7 cellular contexts compared by ENCODE assay signal in genomic region chr16:89815639-89816348, GRCh38. TPM values are rescaled to one million over a fixed set of nuclear protein-coding genes. Genes with fewer than 3 reads are reported as not detected.
DNase-seq lines count a peak whose midpoint lies in the region; ATAC-seq, FAIRE-seq and TF ChIP-seq lines count a peak whose summit lies in the region.

No MANE protein-coding gene starts in this region.

- ATAC-seq in GM21717 (IDR thresholded peaks at IDR 0.05; ENCODE audit: unreplicated experiment) (peak; percentile 29), lower lobe of right lung (peak in 1 of 2 donors; percentile 2)

- H3K9me3 ChIP-seq in lower lobe of right lung (no peaks in the 10 kb centered on the region), kidney (ENCODE audit: control insufficient read depth in 1 of 2, low read length in 2 of 2) (no peaks in the 10 kb centered on the region)

- no peak for FAIRE-seq in kidney (lab: Jason Lieb, UNC)

- in situ Hi-C loops in astrocyte of the cerebellum (cut with HindIII; ENCODE audit: low sequenced_read_pairs), result no loop called here

- H3K36me3 ChIP-seq in lower lobe of right lung (no peaks in the 10 kb centered on the region), kidney (ENCODE audit: control insufficient read depth in 1 of 2, insufficient read depth in 2 of 2, low read length in 2 of 2) (no peaks in the 10 kb centered on the region)

- peak overlapping the region; percentile 66 for H3K4me3 ChIP-seq in GM12864 (ENCODE audit: low read depth, low read length)
- H3K4me3 ChIP-seq in LNCaP clone FGC (ENCODE audit: low read depth, low read length), result peak overlapping the region; percentile 72
- peak overlapping the region; percentile 62 for H3K4me3 ChIP-seq in astrocyte of the cerebellum (ENCODE audit: low read depth, low read length)
- peak overlapping the region; percentile 73 for H3K4me3 ChIP-seq in lower lobe of right lung
- peak overlapping the region in 1 of 2 donors; percentile 8 for H3K4me3 ChIP-seq in kidney (ENCODE audit: low read length in 2 of 2)

- TF ChIP-seq CTCF in GM12864 (IDR thresholded peaks at IDR 0.05; ENCODE audit: low read depth, low read length, missing control alignments), result no peak
- TF ChIP-seq CTCF in LNCaP clone FGC (IDR thresholded peaks at IDR 0.05; ENCODE audit: control insufficient read depth, extremely low read depth, insufficient read depth), result no peak
- TF ChIP-seq CTCF in astrocyte of the cerebellum (IDR thresholded peaks at IDR 0.05; ENCODE audit: low read depth, low read length, missing control alignments), result no peak
- no peak for TF ChIP-seq CTCF in lower lobe of right lung (IDR thresholded peaks at IDR 0.05)
- TF ChIP-seq CTCF in kidney (IDR thresholded peaks at IDR 0.05; ENCODE audit: borderline replicate concordance, extremely low read depth, insufficient read depth), result no peak

- no peak overlapping the region for H3K9ac ChIP-seq in kidney (ENCODE audit: low read length in 2 of 2)

- no peak overlapping the region for H3K27ac ChIP-seq in lower lobe of right lung
- no peak overlapping the region for H3K27ac ChIP-seq in kidney (ENCODE audit: low read depth in 2 of 2, low read length in 2 of 2)

- H3K4me1 ChIP-seq in lower lobe of right lung, result peaks cover 12% of the 10 kb centered on the region
- H3K4me1 ChIP-seq in kidney (ENCODE audit: control insufficient read depth in 1 of 2, insufficient read depth in 1 of 2, low read depth in 1 of 2, low read length in 2 of 2), result peaks cover 3% of the 10 kb centered on the region in 2 donors

- H3K27me3 ChIP-seq in lower lobe of right lung (ENCODE audit: low read depth), result no peaks in the 10 kb centered on the region

- DNase-seq in GM12864 (ENCODE audit: low read depth), result no peak
- no peak for DNase-seq in LNCaP clone FGC (ENCODE audit: low read depth)
- DNase-seq in astrocyte of the cerebellum (ENCODE audit: low read depth), result no peak
- no peak for DNase-seq in lower lobe of right lung
- DNase-seq in effector CD4-positive, alpha-beta T cell, result no peak
- no peak for DNase-seq in kidney

- intact Hi-C loops in lower lobe of right lung (cut with DNase I) (no loop called here), kidney (cut with DNase I) (no loop called here)

RNA-seq across cellular contexts. Expression of gene FANCA, which starts 0.7 kb away (rescaled TPM):
- total RNA-seq in lower lobe of right lung (7.9 TPM), kidney (8.9 TPM)
- 2.2 TPM for polyA plus RNA-seq in kidney (ENCODE audit: insufficient read depth, low read depth, low replicate concordance)

RNA-seq across cellular contexts. Expression of gene SPIRE2, which starts 12.5 kb away (rescaled TPM):
- 15.8 TPM for total RNA-seq in lower lobe of right lung
- 6.5 TPM for total RNA-seq in kidney
- polyA plus RNA-seq in kidney (ENCODE audit: insufficient read depth, low read depth, low replicate concordance), result 2.9 TPM

RNA-seq across cellular contexts. Expression of gene TCF25, which starts 57.6 kb away (rescaled TPM):
- total RNA-seq in lower lobe of right lung (152 TPM), kidney (209 TPM)
- polyA plus RNA-seq in kidney (ENCODE audit: insufficient read depth, low read depth, low replicate concordance), result 157 TPM
